ENCODE assay signal across 15 cellular contexts in genomic region chr10:117241541-117242462, GRCh38. TPM values are rescaled to one million over a fixed set of nuclear protein-coding genes. Genes with fewer than 3 reads are reported as not detected.
A peak's percentile ranks its signal among the peaks of the same experiment; 100 is the strongest.
DNase-seq lines count a peak whose midpoint lies in the region; ATAC-seq, FAIRE-seq and TF ChIP-seq lines count a peak whose summit lies in the region.
"Had no signal": no experiment of that assay in that cellular context is flagged by ENCODE, and none has a peak within 500 bp of the region (broad histone marks: within the 10 kb centered on the region; RNA-seq: fewer than 3 reads in every experiment).

No MANE protein-coding gene starts in this region.

- H3K9me3 Mint-ChIP-seq in chondrocyte (ENCODE audit: low read depth) = no peaks in the 10 kb centered on the region

- peak overlapping the region; percentile 47 for H3K4me3 ChIP-seq in A549
- no peak overlapping the region for H3K4me3 ChIP-seq in WERI-Rb-1 (ENCODE audit: low read depth, low read length)
- H3K4me3 ChIP-seq: colonic mucosa had no signal

- POLR2A ChIA-PET in A549 (lab: Yijun Ruan, JAX) = no interaction called here

- peak; percentile 45 to 66; a peak in 3 of 6 replicates for ATAC-seq in A549
- no peak for ATAC-seq in HG02623 (IDR thresholded peaks at IDR 0.05; ENCODE audit: unreplicated experiment)
- ATAC-seq in HG02610 (IDR thresholded peaks at IDR 0.05; ENCODE audit: unreplicated experiment) = no peak

- H3K4me2 ChIP-seq in A549 = peak overlapping the region; percentile 94

- H3K27me3 ChIP-seq in WERI-Rb-1 (ENCODE audit: insufficient read depth, low read depth, severe bottlenecking) = peaks cover 73% of the 10 kb centered on the region

- TF ChIP-seq EP300 in A549 (IDR thresholded peaks at IDR 0.05) = no peak

- WGBS in A549 (ENCODE audit: missing lambda C conversion rate) = 68% methylated on average over 21 of the region's 56 CpGs

- no peak for TF ChIP-seq RAD21 in A549 (conservative IDR thresholded peaks at IDR 0.05 in 1 of 2, IDR thresholded peaks at IDR 0.05 in 1 of 2)

- TF ChIP-seq CTCF in A549 (IDR thresholded peaks at IDR 0.05) = no peak
- no peak for TF ChIP-seq CTCF in chondrocyte (IDR thresholded peaks at IDR 0.05)
- TF ChIP-seq CTCF in WERI-Rb-1 (IDR thresholded peaks at IDR 0.05; ENCODE audit: low read depth, low read length) = no peak

- H3K36me3 ChIP-seq in ES-I3 (ENCODE audit: insufficient read depth, low read length) (no peaks in the 10 kb centered on the region), WERI-Rb-1 (no peaks in the 10 kb centered on the region)
- H3K36me3 ChIP-seq: colonic mucosa had no signal

- no peak for DNase-seq in A549 (ENCODE audit: low read depth in 1 of 2, low spot score in 1 of 2)
- DNase-seq in chondrocyte (ENCODE audit: low spot score) = no peak
- peak; percentile 8 to 42 for DNase-seq in lung microvascular endothelial cell (ENCODE audit: low read depth in 2 of 2)
- no peak for DNase-seq in NCI-H1048 (lab: John Stamatoyannopoulos, UW)
- DNase-seq in WERI-Rb-1 = no peak
- DNase-seq: colonic mucosa, GF-D8 had no signal

- no peak for FAIRE-seq in A549 (lab: Jason Lieb, UNC)
- FAIRE-seq: H54 had no signal

- H3K4me1 ChIP-seq in A549 = 0 out of 3 replicates have a peak, but pooled peaks cover 3% of the 10 kb centered on the region
- no peaks in the 10 kb centered on the region for H3K4me1 ChIP-seq in ES-I3 (ENCODE audit: insufficient read depth, low read length)
- H3K4me1 ChIP-seq: colonic mucosa had no signal

- peaks cover 4% of the 10 kb centered on the region for H3K4me1 Mint-ChIP-seq in chondrocyte (ENCODE audit: low read depth)

- H3K27me3 Mint-ChIP-seq in chondrocyte (ENCODE audit: low read depth) = peaks cover 67% of the 10 kb centered on the region

- CTCF ChIA-PET in A549 (lab: Yijun Ruan, JAX) = interaction anchor here (1.3 to 4.4 kb wide), 2 partner anchors 9 to 25 kb away, joined by 3 to 22 read pairs; no protein-coding TSS in a partner anchor

- peak overlapping the region; percentile 59; the same call in 1 of the 2 replicates for H3K9ac ChIP-seq in ES-I3 (ENCODE audit: low read depth, low read length)

- H3K27ac ChIP-seq in A549 (peak overlapping the region in 1 of 2 experiments; percentile 40; a peak in 2 of 6 replicates), WERI-Rb-1 (no peak overlapping the region)
- H3K27ac ChIP-seq: colonic mucosa had no signal

- H3K9me3 ChIP-seq in A549 (no peaks in the 10 kb centered on the region), ES-I3 (ENCODE audit: control insufficient read depth, insufficient read depth, low read length) (no peaks in the 10 kb centered on the region), WERI-Rb-1 (ENCODE audit: severe bottlenecking) (no peaks in the 10 kb centered on the region)
- H3K9me3 ChIP-seq: colonic mucosa had no signal

- H3K27ac Mint-ChIP-seq in chondrocyte (ENCODE audit: unreplicated experiment) = no peak overlapping the region

- H3K4me3 Mint-ChIP-seq in chondrocyte (ENCODE audit: unreplicated experiment) = peak overlapping the region; percentile 46

- H3K36me3 Mint-ChIP-seq in chondrocyte (ENCODE audit: low read depth) = peaks cover 2% of the 10 kb centered on the region

- TF ChIP-seq POLR2A in A549 (IDR thresholded peaks at IDR 0.05; ENCODE audit: low read length) = no peak

TF ChIP-seq in A549, 52 proteins besides CTCF, POLR2A, EP300 and RAD21:
- TF ChIP-seq RCOR1 (IDR thresholded peaks at IDR 0.05; ENCODE audit: low read depth, low read length) (no peak), HDAC2 (IDR thresholded peaks at IDR 0.05) (no peak), E2F6 (IDR thresholded peaks at IDR 0.05; ENCODE audit: borderline replicate concordance, low read depth) (no peak), GATA3 (IDR thresholded peaks at IDR 0.05; ENCODE audit: borderline replicate concordance) (no peak)

RNA-seq across cellular contexts. Expression of gene SLC18A2, which starts 0.9 kb away (rescaled TPM):
- polyA plus RNA-seq in A549 (2011; rRNA removed) (0.09 TPM in 1 of 2 replicates, not detected in the other), A549 (2017; fragmentation: RNase III; extraction: RNeasy Plus Mini Kit Qiagen cat#74134 plus additional on column Dnase treatment) (0.03 to 0.05 TPM (median 0.03 TPM) in 3 replicates)
- polyA plus RNA-seq in A549 (2012; cell fraction: cytosol; rRNA removed) = 0.01 and 0.03 TPM in 2 replicates
- 0.02 TPM in 1 of 2 replicates, not detected in the other for polyA plus RNA-seq in A549 (2012; cell fraction: nucleus; rRNA removed)
- 0.08 TPM in 1 of 2 replicates, not detected in the other for polyA minus RNA-seq in A549 (2011; rRNA and poly(A)+ RNA removed)
- total RNA-seq in chondrocyte (not detected in 3 replicates), lung microvascular endothelial cell (under 0.01 TPM in 1 of 2 replicates, not detected in the other)
- total RNA-seq: LHCN-M2 had no signal

RNA-seq across cellular contexts. Expression of gene KCNK18, which starts 44.5 kb away (rescaled TPM):
- polyA plus RNA-seq in A549 (2011; rRNA removed) = not detected in 2 replicates
- not detected in 2 replicates for polyA plus RNA-seq in A549 (2012; cell fraction: cytosol; rRNA removed)
- not detected in 2 replicates for polyA plus RNA-seq in A549 (2012; cell fraction: nucleus; rRNA removed)
- polyA plus RNA-seq in A549 (2017; fragmentation: RNase III; extraction: RNeasy Plus Mini Kit Qiagen cat#74134 plus additional on column Dnase treatment) = not detected in 3 replicates
- not detected in 2 replicates for polyA minus RNA-seq in A549 (2011; rRNA and poly(A)+ RNA removed)
- not detected in 3 replicates for total RNA-seq in chondrocyte
- total RNA-seq in lung microvascular endothelial cell = not detected in 2 replicates
- total RNA-seq: colonic mucosa; LHCN-M2; posterior vena cava; subcutaneous adipose tissue; T-helper 2 cell treated with Interferon-gamma antibody and Interleukin-4, amounts not matched to agents 100 ng/mL and 5 ng/mL, for 36 hours had no signal

Comparison
In these comparisons a context has a peak if more than half of its experiments do, and no peak if none do; other contexts are left out.
1. ATAC-seq: peak in A549 (2 of 2); none in HG02623 (single experiment) and HG02610 (single experiment).
2. DNase-seq: peak in lung microvascular endothelial cell (2 of 2); none in A549 (0 of 2), chondrocyte (single experiment), NCI-H1048 (single experiment) and WERI-Rb-1 (single experiment).